In the genomic region with DNA sequence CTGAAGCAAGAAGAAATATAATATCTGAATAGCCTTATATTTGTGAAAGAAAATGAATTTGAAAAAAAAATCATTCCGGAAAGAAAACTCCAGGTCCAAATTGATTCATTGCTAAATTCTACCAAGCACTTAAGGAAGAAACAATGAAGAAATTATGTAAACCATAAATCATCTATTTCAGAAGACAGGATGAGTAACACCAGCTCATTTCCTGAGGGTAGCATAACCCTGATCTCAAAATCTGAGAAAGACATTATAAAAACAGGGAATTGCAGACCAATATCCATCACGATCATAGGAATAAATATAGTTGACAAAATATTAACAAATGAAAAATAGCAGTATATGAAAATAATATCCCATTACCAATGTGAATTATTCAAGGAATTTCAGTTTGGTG, we compare ENCODE assay signal across 28 cellular contexts.
DNase-seq lines count a peak whose midpoint lies in the region; ATAC-seq, FAIRE-seq and TF ChIP-seq lines count a peak whose summit lies in the region.
"Had no signal": no experiment of that assay in that cellular context is flagged by ENCODE, and none has a peak within 500 bp of the region (broad histone marks: within the 10 kb centered on the region; RNA-seq: fewer than 3 reads in every experiment).

No MANE protein-coding gene starts in this region.

- no peak for FAIRE-seq in HTR-8/SVneo (lab: Jason Lieb, UNC)
- peak; percentile 5 for FAIRE-seq in colon (lab: Jason Lieb, UNC)
- FAIRE-seq in RCC 7860 (lab: Jason Lieb, UNC) = no peak
- FAIRE-seq: GM12891 had no signal

- CTCF ChIA-PET in RWPE1 (lab: Yijun Ruan, JAX) = no interaction called here

- POLR2A ChIA-PET in RWPE1 (lab: Yijun Ruan, JAX; ENCODE audit: low non-redundant PET) = no interaction called here

- ATAC-seq in esophagus mucosa = no peak
- ATAC-seq in GM19035 (IDR thresholded peaks at IDR 0.05; ENCODE audit: unreplicated experiment) = no peak
- ATAC-seq in HG02642 (IDR thresholded peaks at IDR 0.05; ENCODE audit: poor library complexity, unreplicated experiment) = no peak

- no peak overlapping the region for H3K27ac ChIP-seq in RWPE1
- H3K27ac ChIP-seq: GM23248, KMS-11, PC-9, SK-N-MC had no signal

- peak; percentile 19 for DNase-seq in HTR-8/SVneo (ENCODE audit: insufficient read length, low spot score)
- DNase-seq in MV-4-11 (lab: John Stamatoyannopoulos, UW) = peak; percentile 54
- DNase-seq in RWPE1 (ENCODE audit: low spot score) = peak; percentile 59
- no peak for DNase-seq in RCC 7860 (ENCODE audit: low spot score)
- DNase-seq: C1 segment of cervical spinal cord; Caco-2; CD4-positive, alpha-beta memory T cell; DMS79; EL; GF-D8; GM23248; H7; IMR-90; NCI-H1417; NCI-H1694 treated with DMSO at 0.1 percent for 48 hours; NCI-H2081; NCI-H2227 treated with DMSO at 0.1 percent for 48 hours; NCI-H510A; NCI-H69; PC-9; SIG-M5 had no signal

- no peak for TF ChIP-seq CTCF in RWPE1 (conservative IDR thresholded peaks at IDR 0.05; ENCODE audit: low read depth)
